Comparison of ENCODE assay signal across 13 cellular contexts in genomic region chr18:76499596-76500340, GRCh38. TPM values are rescaled to one million over a fixed set of nuclear protein-coding genes. Genes with fewer than 3 reads are reported as not detected.
DNase-seq lines count a peak whose midpoint lies in the region; ATAC-seq and TF ChIP-seq lines count a peak whose summit lies in the region.
"Had no signal": no experiment of that assay in that cellular context is flagged by ENCODE, and none has a peak within 500 bp of the region (broad histone marks: within the 10 kb centered on the region; RNA-seq: fewer than 3 reads in every experiment).

No MANE protein-coding gene starts in this region.

- DNase-seq in SK-N-MC (ENCODE audit: low read depth, low spot score) (peak; percentile 88), NCI-H2081 treated with DMSO at 0.1 percent for 48 hours (lab: John Stamatoyannopoulos, UW) (no peak), COLO829 (ENCODE audit: low spot score) (no peak), ovary (no peak), DMS153 treated with DMSO at 0.1 percent for 48 hours (lab: John Stamatoyannopoulos, UW; ENCODE audit: unreplicated experiment) (no peak)
- DNase-seq: C1 segment of cervical spinal cord; effector CD8-positive, alpha-beta T cell; HFFc6; left lung; PC-9 had no signal

- no peaks in the 10 kb centered on the region for H3K27me3 ChIP-seq in ovary

- H3K4me1 ChIP-seq in ovary (ENCODE audit: insufficient read depth), result no peaks in the 10 kb centered on the region

- H3K4me3 ChIP-seq in GM08714 (ENCODE audit: low read length) (peak overlapping the region; percentile 4; the same call in 1 of the 2 replicates), SK-N-MC (peak overlapping the region; percentile 58), ovary (no peak overlapping the region)
- H3K4me3 ChIP-seq: left lung, PC-9 had no signal

- no peak for TF ChIP-seq POLR2A in ovary (IDR thresholded peaks at IDR 0.05)

- H3K36me3 ChIP-seq in SK-N-MC (ENCODE audit: insufficient read depth, low read length), result no peaks in the 10 kb centered on the region
- no peaks in the 10 kb centered on the region for H3K36me3 ChIP-seq in ovary
- H3K36me3 ChIP-seq: left lung had no signal

- TF ChIP-seq CTCF in ovary (IDR thresholded peaks at IDR 0.05), result no peak

- intact Hi-C loops in ovary (cut with DNase I), result loop anchor here in 1 of 4 donors (2.0 kb wide), 1 partner anchor 13 kb away; no protein-coding TSS in a partner anchor

- peak overlapping the region; percentile 68 for H3K9ac ChIP-seq in SK-N-MC (ENCODE audit: insufficient read length)

- ATAC-seq in GM19468 (IDR thresholded peaks at IDR 0.05; ENCODE audit: extremely low read depth, unreplicated experiment) (peak; percentile 91), HG03108 (IDR thresholded peaks at IDR 0.05; ENCODE audit: unreplicated experiment) (peak; percentile 84)
- ATAC-seq: left lung had no signal

- H3K27ac ChIP-seq in SK-N-MC (peak overlapping the region; percentile 99), ovary (peak overlapping the region in 1 of 2 donors; percentile 44)
- H3K27ac ChIP-seq: PC-9 had no signal

- H3K9me3 ChIP-seq in SK-N-MC (ENCODE audit: low read depth, low read length), result no peaks in the 10 kb centered on the region
- no peaks in the 10 kb centered on the region for H3K9me3 ChIP-seq in ovary
- H3K9me3 ChIP-seq: left lung had no signal

- no peak for TF ChIP-seq EP300 in ovary (IDR thresholded peaks at IDR 0.05)

- 54 to 68% (median 58%) methylated on average over 11 of the region's 11 CpGs for WGBS in ovary, 3 donors

RNA-seq across cellular contexts. Expression of gene ZNF516, which starts 4.7 kb away (rescaled TPM):
- 100 to 1,000 TPM in 3 of 7 donors, 10 to 100 TPM in 4; 44.9 to 110 (median 99.9) TPM for total RNA-seq in ovary
- 10 to 100 TPM; 13.5 to 25.4 TPM for polyA plus RNA-seq in ovary
